8 cellular contexts compared by ENCODE assay signal in the genomic region with DNA sequence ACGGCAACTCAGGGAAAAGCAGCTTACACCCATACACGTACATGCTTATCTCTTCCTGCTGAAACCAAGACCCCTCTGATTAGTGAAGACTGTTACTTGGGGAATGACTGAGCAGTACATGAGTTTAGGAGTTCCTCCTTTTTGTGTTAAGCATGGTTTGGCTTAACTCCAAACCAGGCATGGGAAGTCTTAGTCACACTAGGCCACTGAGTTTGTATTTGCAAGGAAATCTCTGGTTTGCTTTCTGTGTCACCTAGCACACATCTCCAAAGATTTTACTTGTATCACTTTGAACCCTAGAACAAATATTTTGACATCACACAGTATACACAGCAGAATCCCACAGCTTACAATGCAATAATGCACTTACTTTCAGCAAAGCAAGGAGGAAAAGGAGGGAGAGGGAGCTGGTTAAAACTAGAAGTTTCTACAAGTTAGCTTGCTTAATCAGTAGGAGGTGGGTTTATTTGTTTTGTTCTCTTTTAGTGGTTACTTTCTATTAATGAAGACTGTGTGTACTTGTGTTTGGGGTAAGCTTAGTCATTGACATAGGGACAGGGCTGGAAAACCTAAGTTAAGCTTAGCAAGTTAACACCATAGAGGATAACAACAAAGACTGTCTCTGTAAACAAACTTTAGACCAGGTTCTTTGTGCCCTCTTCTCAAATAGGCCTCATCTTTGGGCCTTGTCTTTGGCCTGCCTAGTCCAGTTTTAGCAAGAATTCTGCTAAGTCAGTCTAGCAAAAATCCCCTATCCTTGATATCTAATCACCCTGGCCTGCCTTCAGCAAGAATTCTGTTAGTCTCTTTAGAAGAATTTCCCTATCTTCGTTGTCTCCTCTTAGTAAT.
DNase-seq lines count a peak whose midpoint lies in the region; ATAC-seq, FAIRE-seq and TF ChIP-seq lines count a peak whose summit lies in the region.

No MANE protein-coding gene starts in this region.

- intact Hi-C loops in pancreas (cut with DNase I): no loop called here

- DNase-seq in GM12865 (ENCODE audit: low read depth): peak; percentile 37
- peak; percentile 96 for DNase-seq in RCC 7860 (ENCODE audit: low spot score)
- DNase-seq in erythroblast (lab: John Stamatoyannopoulos, UW): peak; percentile 83 to 87
- peak in 1 of 6 donors; percentile 27 for DNase-seq in pancreas
- no peak for DNase-seq in central memory CD4-positive, alpha-beta T cell
- DNase-seq in NCI-H2081 treated with DMSO at 0.1 percent for 48 hours (lab: John Stamatoyannopoulos, UW): no peak
- DNase-seq in activated naive CD4-positive, alpha-beta T cell (lab: John Stamatoyannopoulos, UW): no peak

- TF ChIP-seq CTCF in GM12865 (IDR thresholded peaks at IDR 0.05; ENCODE audit: insufficient read depth, low read depth, low read length, missing control alignments) (no peak), pancreas (IDR thresholded peaks at IDR 0.05) (no peak)

- no peaks in the 10 kb centered on the region for H3K36me3 ChIP-seq in pancreas

- ATAC-seq in HG02852 (IDR thresholded peaks at IDR 0.05; ENCODE audit: unreplicated experiment) (peak; percentile 75), pancreas (peak in 3 of 4 donors; percentile 36 to 83 (median 74))

- peak; percentile 95 for FAIRE-seq in RCC 7860 (lab: Jason Lieb, UNC)
- FAIRE-seq in pancreas (lab: Jason Lieb, UNC): no peak

- no peaks in the 10 kb centered on the region for H3K27me3 ChIP-seq in pancreas

- WGBS in pancreas, 2 donors: 79 to 85% methylated on average over 3 of the region's 3 CpGs

- no peaks in the 10 kb centered on the region for H3K9me3 ChIP-seq in pancreas

- TF ChIP-seq POLR2A in erythroblast (IDR thresholded peaks at IDR 0.05; ENCODE audit: low read length): peak; percentile 19

- no peak overlapping the region for H3K27ac ChIP-seq in pancreas

- H3K4me1 ChIP-seq in pancreas: no peaks in the 10 kb centered on the region

- no peak overlapping the region for H3K4me3 ChIP-seq in GM12865 (ENCODE audit: low read depth, low read length)
- no peak overlapping the region for H3K4me3 ChIP-seq in pancreas

Comparison
In these comparisons a context has a peak if more than half of its experiments do, and no peak if none do; other contexts are left out.
1. DNase-seq: peak in GM12865 (single experiment), RCC 7860 (single experiment) and erythroblast (2 of 2); none in central memory CD4-positive, alpha-beta T cell (single experiment), NCI-H2081 treated with DMSO at 0.1 percent for 48 hours (single experiment) and activated naive CD4-positive, alpha-beta T cell (0 of 4).